In genomic region chr19:39363909-39364457, GRCh38 we compare ENCODE assay signal across 11 cellular contexts.
DNase-seq lines count a peak whose midpoint lies in the region; ATAC-seq and TF ChIP-seq lines count a peak whose summit lies in the region.
"Had no signal": no experiment of that assay in that cellular context is flagged by ENCODE, and none has a peak within 500 bp of the region (broad histone marks: within the 10 kb centered on the region; RNA-seq: fewer than 3 reads in every experiment).

No MANE protein-coding gene starts in this region.

- H3K4me1 ChIP-seq in tibial artery (peaks cover 0 to 17% (median 12%) of the 10 kb centered on the region in 4 donors), HAP-1 (no peaks in the 10 kb centered on the region)
- H3K4me1 ChIP-seq: A549 had no signal

- H3K27ac Mint-ChIP-seq in memory B cell: peak overlapping the region; percentile 93

- no peaks in the 10 kb centered on the region for H3K9me3 Mint-ChIP-seq in memory B cell
- H3K9me3 Mint-ChIP-seq: T-helper 2 cell treated with Interferon-gamma antibody and Interleukin-4, amounts not matched to agents 5 μg/mL and 100 μg/mL, for 36 hours had no signal

- DNase-seq in activated CD4-positive, alpha-beta T cell treated with anti-CD3 and anti-CD28 coated beads for 48 hours: peak; percentile 24
- DNase-seq in activated CD4-positive, alpha-beta T cell treated with anti-CD3 and anti-CD28 coated beads, Interleukin-2, amount 50 U/mL, for 4 hours: no peak
- DNase-seq in dedifferentiated amniotic fluid mesenchymal stem cell (ENCODE audit: extremely low spot score) (peak; percentile 38), memory B cell (ENCODE audit: low spot score in 2 of 2) (no peak), tibial artery (peak in 1 of 2 donors; percentile 58), HAP-1 (ENCODE audit: low spot score in 2 of 2) (no peak), NCI-H510A (lab: John Stamatoyannopoulos, UW) (no peak)
- DNase-seq: NCI-H1105 had no signal

- in situ Hi-C loops in HAP-1 (cut with MboI; ENCODE audit: low sequenced_read_pairs): no loop called here

- ATAC-seq in memory B cell (ENCODE audit: low read depth) (peak; percentile 88), GM21737 (IDR thresholded peaks at IDR 0.05; ENCODE audit: unreplicated experiment) (no peak)
- ATAC-seq: A549 had no signal

- H3K4me3 Mint-ChIP-seq in memory B cell: peak overlapping the region; percentile 54
- H3K4me3 Mint-ChIP-seq: T-helper 2 cell treated with Interferon-gamma antibody and Interleukin-4, amounts not matched to agents 5 μg/mL and 100 μg/mL, for 36 hours had no signal

- H3K36me3 ChIP-seq in tibial artery (peaks cover 24 to 95% (median 37%) of the 10 kb centered on the region in 3 donors), HAP-1 (replicated peaks) (peaks cover 47% of the 10 kb centered on the region)

- intact Hi-C loops in tibial artery (cut with DNase I; ENCODE audit: low total_unique reads): no loop called here

- no peaks in the 10 kb centered on the region for H3K27me3 Mint-ChIP-seq in memory B cell

- H3K4me3 ChIP-seq in tibial artery: no peak overlapping the region
- no peak overlapping the region for H3K4me3 ChIP-seq in HAP-1
- H3K4me3 ChIP-seq: A549 had no signal

- H3K27ac ChIP-seq in tibial artery: peak overlapping the region; percentile 31 to 51
- H3K27ac ChIP-seq: A549 had no signal

- no peaks in the 10 kb centered on the region for H3K9me3 ChIP-seq in tibial artery
- no peaks in the 10 kb centered on the region for H3K9me3 ChIP-seq in HAP-1
- H3K9me3 ChIP-seq: A549 had no signal

- no peak for TF ChIP-seq CTCF in tibial artery (IDR thresholded peaks at IDR 0.05)

- H3K4me1 Mint-ChIP-seq in memory B cell: peaks cover 31% of the 10 kb centered on the region

- H3K36me3 Mint-ChIP-seq in memory B cell: peaks cover 23% of the 10 kb centered on the region

- H3K27me3 ChIP-seq in tibial artery: no peaks in the 10 kb centered on the region
- no peaks in the 10 kb centered on the region for H3K27me3 ChIP-seq in HAP-1 (ENCODE audit: low read depth)

Comparison
In these comparisons a context has a peak if more than half of its experiments do, and no peak if none do; other contexts are left out.
1. DNase-seq: peak in activated CD4-positive, alpha-beta T cell treated with anti-CD3 and anti-CD28 coated beads for 48 hours (single experiment) and dedifferentiated amniotic fluid mesenchymal stem cell (single experiment); none in activated CD4-positive, alpha-beta T cell treated with anti-CD3 and anti-CD28 coated beads, Interleukin-2, amount 50 U/mL, for 4 hours (0 of 2), memory B cell (0 of 2), HAP-1 (0 of 2) and NCI-H510A (single experiment).